10 cellular contexts compared by ENCODE assay signal in genomic region chr7:130987092-130987491, GRCh38.
DNase-seq lines count a peak whose midpoint lies in the region; ATAC-seq and TF ChIP-seq lines count a peak whose summit lies in the region.
"Had no signal": no experiment of that assay in that cellular context is flagged by ENCODE, and none has a peak within 500 bp of the region (broad histone marks: within the 10 kb centered on the region; RNA-seq: fewer than 3 reads in every experiment).

No MANE protein-coding gene starts in this region.

- no peak for TF ChIP-seq POLR2A in transverse colon (IDR thresholded peaks at IDR 0.05)

- H3K79me1 ChIP-seq in mesenchymal stem cell (replicated peaks; ENCODE audit: low read length, poor library complexity, severe bottlenecking), result peaks cover 29% of the 10 kb centered on the region

- intact Hi-C loops in activated naive CD4-positive, alpha-beta T cell treated with anti-CD3 and anti-CD28 coated beads for 36 hours (cut with micrococcal nuclease), result no loop called here
- intact Hi-C loops in transverse colon (cut with DNase I; ENCODE audit: low total_unique reads), result no loop called here

- DNase-seq in activated naive CD4-positive, alpha-beta T cell treated with anti-CD3 and anti-CD28 coated beads for 36 hours, result no peak
- no peak for DNase-seq in activated naive CD4-positive, alpha-beta T cell treated with anti-CD3 and anti-CD28 coated beads, Interleukin-2, amount 10 ng/mL, durations not matched to agents 7 days and 5 days
- DNase-seq in activated naive CD8-positive, alpha-beta T cell treated with anti-CD3 and anti-CD28 coated beads, Interleukin-2, amount 50 U/mL, for 24 hours, result no peak
- DNase-seq in mesenchymal stem cell (no peak), transverse colon (no peak), NCI-H1436 (lab: John Stamatoyannopoulos, UW) (no peak), superior temporal gyrus (ENCODE audit: extremely low spot score) (no peak), AG08395 (ENCODE audit: low spot score) (no peak)
- DNase-seq: GDM1, NCI-H187 had no signal

- H3K36me3 ChIP-seq in mesenchymal stem cell (ENCODE audit: control insufficient read depth in 1 of 2, insufficient read depth in 2 of 2, low read depth in 1 of 2, low read length in 2 of 2) (peaks cover 13 to 89% of the 10 kb centered on the region in 2 experiments), transverse colon (peaks cover 0 to 4% (median 0%) of the 10 kb centered on the region in 4 donors)

- H3K4me1 ChIP-seq in mesenchymal stem cell (ENCODE audit: control insufficient read depth, insufficient read depth, low read depth, low read length) (peaks cover 10% of the 10 kb centered on the region), transverse colon (peaks cover 26 to 89% (median 43%) of the 10 kb centered on the region in 4 donors)

- no peak overlapping the region for H3K4me3 Mint-ChIP-seq in activated naive CD4-positive, alpha-beta T cell treated with anti-CD3 and anti-CD28 coated beads for 36 hours
- no peak overlapping the region for H3K4me3 Mint-ChIP-seq in activated naive CD4-positive, alpha-beta T cell treated with anti-CD3 and anti-CD28 coated beads, Interleukin-2, amount 10 ng/mL, durations not matched to agents 7 days and 5 days
- no peak overlapping the region for H3K4me3 Mint-ChIP-seq in activated naive CD8-positive, alpha-beta T cell treated with anti-CD3 and anti-CD28 coated beads, Interleukin-2, amount 50 U/mL, for 24 hours

- H2BK15ac ChIP-seq in mesenchymal stem cell (ENCODE audit: low read depth, poor library complexity, severe bottlenecking), result no peak overlapping the region

- H3K9ac ChIP-seq in mesenchymal stem cell (ENCODE audit: low read length), result peak overlapping the region; percentile 81

- no peak overlapping the region for H3K27ac ChIP-seq in mesenchymal stem cell (ENCODE audit: low read length, poor library complexity, severe bottlenecking)
- peak overlapping the region in 3 of 4 donors; percentile 1 to 52 (median 6) for H3K27ac ChIP-seq in transverse colon

- no peak overlapping the region for H3K23ac ChIP-seq in mesenchymal stem cell (ENCODE audit: low read length in 2 of 2)

- H3K14ac ChIP-seq in mesenchymal stem cell (ENCODE audit: low read length in 2 of 2), result no peak overlapping the region

- no peak overlapping the region for H2BK12ac ChIP-seq in mesenchymal stem cell (ENCODE audit: low read length in 2 of 2)

- H3K27ac Mint-ChIP-seq in activated naive CD4-positive, alpha-beta T cell treated with anti-CD3 and anti-CD28 coated beads for 36 hours, result peak overlapping the region; percentile 32
- H3K27ac Mint-ChIP-seq in activated naive CD4-positive, alpha-beta T cell treated with anti-CD3 and anti-CD28 coated beads, Interleukin-2, amount 10 ng/mL, durations not matched to agents 7 days and 5 days, result no peak overlapping the region
- H3K27ac Mint-ChIP-seq in activated naive CD8-positive, alpha-beta T cell treated with anti-CD3 and anti-CD28 coated beads, Interleukin-2, amount 50 U/mL, for 24 hours, result peak overlapping the region; percentile 76

- 96% methylated on average over 4 of the region's 4 CpGs for WGBS in mesenchymal stem cell
- WGBS in transverse colon (ENCODE audit: low coverage in 1 of 2), 2 donors, result 86 to 94% methylated on average over 2 to 4 of the region's 4 CpGs

- H4K91ac ChIP-seq in mesenchymal stem cell (ENCODE audit: low read length), result no peak overlapping the region

- no peak overlapping the region for H3K4ac ChIP-seq in mesenchymal stem cell (ENCODE audit: low read depth in 1 of 2, low read length in 2 of 2)

- H2BK120ac ChIP-seq in mesenchymal stem cell (ENCODE audit: low read depth, low read length), result no peak overlapping the region

- no peak overlapping the region for H4K8ac ChIP-seq in mesenchymal stem cell (ENCODE audit: low read length)

- no peaks in the 10 kb centered on the region for H3K27me3 Mint-ChIP-seq in activated naive CD4-positive, alpha-beta T cell treated with anti-CD3 and anti-CD28 coated beads for 36 hours (ENCODE audit: low read depth)
- no peaks in the 10 kb centered on the region for H3K27me3 Mint-ChIP-seq in activated naive CD4-positive, alpha-beta T cell treated with anti-CD3 and anti-CD28 coated beads, Interleukin-2, amount 10 ng/mL, durations not matched to agents 7 days and 5 days
- no peaks in the 10 kb centered on the region for H3K27me3 Mint-ChIP-seq in activated naive CD8-positive, alpha-beta T cell treated with anti-CD3 and anti-CD28 coated beads, Interleukin-2, amount 50 U/mL, for 24 hours

- no peak overlapping the region for H2AFZ ChIP-seq in mesenchymal stem cell (ENCODE audit: low read depth, low read length)

- no peak overlapping the region for H3K4me3 ChIP-seq in mesenchymal stem cell (ENCODE audit: insufficient read depth in 1 of 2, low read depth in 1 of 2, low read length in 2 of 2)
- H3K4me3 ChIP-seq in transverse colon, result no peak overlapping the region

- no peak for ATAC-seq in activated naive CD8-positive, alpha-beta T cell treated with anti-CD3 and anti-CD28 coated beads, Interleukin-2, amount 50 U/mL, for 24 hours

- no peak overlapping the region for H2AK5ac ChIP-seq in mesenchymal stem cell (ENCODE audit: low read length, severe bottlenecking)

- no peak overlapping the region for H3K4me2 ChIP-seq in mesenchymal stem cell (ENCODE audit: low read length, poor library complexity, severe bottlenecking)

- no peak for TF ChIP-seq CTCF in transverse colon (IDR thresholded peaks at IDR 0.05)

- H2BK5ac ChIP-seq in mesenchymal stem cell (ENCODE audit: low read depth, low read length, poor library complexity, severe bottlenecking), result no peak overlapping the region

- H3K9me3 Mint-ChIP-seq in activated naive CD4-positive, alpha-beta T cell treated with anti-CD3 and anti-CD28 coated beads for 36 hours, result no peaks in the 10 kb centered on the region
- no peaks in the 10 kb centered on the region for H3K9me3 Mint-ChIP-seq in activated naive CD4-positive, alpha-beta T cell treated with anti-CD3 and anti-CD28 coated beads, Interleukin-2, amount 10 ng/mL, durations not matched to agents 7 days and 5 days
- no peaks in the 10 kb centered on the region for H3K9me3 Mint-ChIP-seq in activated naive CD8-positive, alpha-beta T cell treated with anti-CD3 and anti-CD28 coated beads, Interleukin-2, amount 50 U/mL, for 24 hours

- no peaks in the 10 kb centered on the region for H3K27me3 ChIP-seq in mesenchymal stem cell (ENCODE audit: control insufficient read depth in 1 of 2, insufficient read depth in 1 of 2, low read length in 2 of 2)
- H3K27me3 ChIP-seq in transverse colon, result no peaks in the 10 kb centered on the region

- TF ChIP-seq EP300 in transverse colon (IDR thresholded peaks at IDR 0.05; ENCODE audit: low read depth), result no peak

- in situ Hi-C loops in transverse colon (cut with MboI; ENCODE audit: low pct_ligation_motif_present in 1 of 4, low pct_unique_long_range_greater_than_20kb in 1 of 4, low sequenced_read_pairs in 3 of 4), result no loop called here

- H3K4me1 Mint-ChIP-seq in activated naive CD4-positive, alpha-beta T cell treated with anti-CD3 and anti-CD28 coated beads for 36 hours (ENCODE audit: low read depth), result peaks cover 76% of the 10 kb centered on the region
- H3K4me1 Mint-ChIP-seq in activated naive CD4-positive, alpha-beta T cell treated with anti-CD3 and anti-CD28 coated beads, Interleukin-2, amount 10 ng/mL, durations not matched to agents 7 days and 5 days, result peaks cover 71% of the 10 kb centered on the region
- peaks cover 80% of the 10 kb centered on the region for H3K4me1 Mint-ChIP-seq in activated naive CD8-positive, alpha-beta T cell treated with anti-CD3 and anti-CD28 coated beads, Interleukin-2, amount 50 U/mL, for 24 hours

- no peaks in the 10 kb centered on the region for H3K36me3 Mint-ChIP-seq in activated naive CD4-positive, alpha-beta T cell treated with anti-CD3 and anti-CD28 coated beads for 36 hours (ENCODE audit: low read depth)
- H3K36me3 Mint-ChIP-seq in activated naive CD4-positive, alpha-beta T cell treated with anti-CD3 and anti-CD28 coated beads, Interleukin-2, amount 10 ng/mL, durations not matched to agents 7 days and 5 days, result peaks cover 34% of the 10 kb centered on the region
- peaks cover 8% of the 10 kb centered on the region for H3K36me3 Mint-ChIP-seq in activated naive CD8-positive, alpha-beta T cell treated with anti-CD3 and anti-CD28 coated beads, Interleukin-2, amount 50 U/mL, for 24 hours (ENCODE audit: low read depth)

- CTCF ChIA-PET in activated naive CD4-positive, alpha-beta T cell treated with anti-CD3 and anti-CD28 coated beads for 36 hours (lab: Charles Lee), result interaction anchor here (1.3 to 2.0 kb wide), 3 partner anchors 12 to 27 kb away, joined by 3 to 6 read pairs (median 5); no protein-coding TSS in a partner anchor
- CTCF ChIA-PET in activated naive CD4-positive, alpha-beta T cell treated with anti-CD3 and anti-CD28 coated beads, Interleukin-2, amount 10 ng/mL, durations not matched to agents 7 days and 5 days (lab: Charles Lee), result interaction anchor here (1.0 kb wide), 1 partner anchor 16 kb away, joined by 3 read pairs; no protein-coding TSS in a partner anchor

- H3K9me3 ChIP-seq in mesenchymal stem cell (ENCODE audit: control insufficient read depth, low read length) (no peaks in the 10 kb centered on the region), transverse colon (no peaks in the 10 kb centered on the region)

- peak overlapping the region in 1 of 2 experiments; percentile 4 for H3K18ac ChIP-seq in mesenchymal stem cell (ENCODE audit: low read depth in 1 of 2, low read length in 2 of 2)
